Comparison of ENCODE assay signal across 25 cellular contexts in the genomic region with DNA sequence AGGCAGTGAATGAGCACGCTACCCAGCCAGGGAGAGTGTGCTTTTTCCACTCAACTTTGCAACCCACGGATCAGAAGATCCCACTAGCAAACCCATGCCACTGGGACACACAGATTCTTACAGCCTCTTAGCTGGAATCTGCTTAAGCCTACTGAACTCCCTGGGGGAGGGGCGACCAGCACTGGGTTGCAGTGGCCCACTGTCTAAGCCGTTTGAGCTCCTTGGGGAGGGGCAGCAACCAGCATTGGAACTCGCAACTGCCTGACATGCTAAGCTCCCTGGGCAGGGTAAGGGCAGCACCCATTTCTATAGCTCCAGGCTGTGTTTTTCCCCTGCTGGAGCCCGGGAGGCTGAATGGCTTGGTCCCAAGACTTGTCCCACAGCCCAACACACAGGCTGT.
"Had no signal": no experiment of that assay in that cellular context is flagged by ENCODE, and none has a peak within 500 bp of the region (broad histone marks: within the 10 kb centered on the region; RNA-seq: fewer than 3 reads in every experiment).

No MANE protein-coding gene starts in this region.

- H3K27ac Mint-ChIP-seq: activated CD8-positive, alpha-beta T cell treated with anti-CD3 and anti-CD28 coated beads for 36 hours; activated naive CD4-positive, alpha-beta T cell treated with anti-CD3 and anti-CD28 coated beads for 36 hours; activated naive CD4-positive, alpha-beta T cell treated with anti-CD3 and anti-CD28 coated beads, Interleukin-2, amount 50 U/mL, for 24 hours; activated naive CD8-positive, alpha-beta T cell treated with anti-CD3 and anti-CD28 coated beads for 36 hours; activated naive CD8-positive, alpha-beta T cell treated with anti-CD3 and anti-CD28 coated beads, Interleukin-2, amount 50 U/mL, for 24 hours; activated T-helper 1 cell treated with anti-CD3 and anti-CD28 coated beads, Interleukin-12 subunit alpha, Interleukin-12 subunit beta, Interleukin-2, Interleukin-4 antibody, amounts not matched to agents 30 ng/mL and 10 ng/mL and 1 ng/mL, durations not matched to agents 14 hours and 24 hours and 36 hours; activated T-helper 2 cell treated with anti-CD3 and anti-CD28 coated beads, Interferon-gamma antibody, Interleukin-2, Interleukin-4, amounts not matched to agents 10 μg/mL and 5 μg/mL and 100 μg/mL, durations not matched to agents 14 hours and 24 hours and 36 hours; WTC11 had no signal

- ATAC-seq: activated CD8-positive, alpha-beta T cell treated with anti-CD3 and anti-CD28 coated beads for 36 hours; activated naive CD8-positive, alpha-beta T cell treated with anti-CD3 and anti-CD28 coated beads, Interleukin-2, amount 50 U/mL, for 24 hours; body of pancreas; esophagus mucosa; WTC11 had no signal

- H3K4me3 ChIP-seq: adrenal gland, body of pancreas, colonic mucosa had no signal

- H3K4me3 Mint-ChIP-seq: activated CD8-positive, alpha-beta T cell treated with anti-CD3 and anti-CD28 coated beads for 36 hours; activated naive CD4-positive, alpha-beta T cell treated with anti-CD3 and anti-CD28 coated beads for 36 hours; activated naive CD4-positive, alpha-beta T cell treated with anti-CD3 and anti-CD28 coated beads, Interleukin-2, amount 50 U/mL, for 24 hours; activated naive CD8-positive, alpha-beta T cell treated with anti-CD3 and anti-CD28 coated beads for 36 hours; activated naive CD8-positive, alpha-beta T cell treated with anti-CD3 and anti-CD28 coated beads, Interleukin-2, amount 50 U/mL, for 24 hours; activated T-helper 1 cell treated with anti-CD3 and anti-CD28 coated beads, Interleukin-12 subunit alpha, Interleukin-12 subunit beta, Interleukin-2, Interleukin-4 antibody, amounts not matched to agents 30 ng/mL and 10 ng/mL and 1 ng/mL, durations not matched to agents 14 hours and 24 hours and 36 hours; WTC11 had no signal

- DNase-seq: activated CD4-positive, alpha-beta T cell treated with anti-CD3 and anti-CD28 coated beads for 48 hours; activated CD4-positive, alpha-beta T cell treated with anti-CD3 and anti-CD28 coated beads, Interleukin-2, amount 50 U/mL, for 1 hour; activated CD4-positive, alpha-beta T cell treated with anti-CD3 and anti-CD28 coated beads, Interleukin-2, amount 50 U/mL, for 48 hours; activated CD8-positive, alpha-beta memory T cell treated with anti-CD3 and anti-CD28 coated beads for 24 hours; activated CD8-positive, alpha-beta T cell treated with anti-CD3 and anti-CD28 coated beads for 36 hours; activated effector memory CD4-positive, alpha-beta T cell treated with anti-CD3 and anti-CD28 coated beads, Interleukin-2, amount 50 U/mL, for 16 hours; activated naive CD4-positive, alpha-beta T cell treated with anti-CD3 and anti-CD28 coated beads for 36 hours; activated naive CD8-positive, alpha-beta T cell treated with anti-CD3 and anti-CD28 coated beads for 36 hours; activated naive CD8-positive, alpha-beta T cell treated with anti-CD3 and anti-CD28 coated beads, Interleukin-2, amount 50 U/mL, for 24 hours; activated T-cell treated with anti-CD3 and anti-CD28 coated beads, Interleukin-2, amount 50 U/mL, for 48 hours; adrenal gland; amygdala; body of pancreas; central memory CD4-positive, alpha-beta T cell; cerebellar nuclear complex; colonic mucosa; effector CD8-positive, alpha-beta T cell; foreskin fibroblast; head of caudate nucleus; T-helper 2 cell had no signal

- H3K36me3 ChIP-seq: adrenal gland, colonic mucosa had no signal

- H3K9me3 ChIP-seq: adrenal gland, body of pancreas, colonic mucosa had no signal

- H3K27ac ChIP-seq: adrenal gland, body of pancreas, colonic mucosa had no signal

- H3K4me1 ChIP-seq: body of pancreas, colonic mucosa had no signal

- H3K27me3 ChIP-seq: adrenal gland, body of pancreas, colonic mucosa had no signal

- H3K27me3 Mint-ChIP-seq: activated CD8-positive, alpha-beta T cell treated with anti-CD3 and anti-CD28 coated beads for 36 hours; activated naive CD4-positive, alpha-beta T cell treated with anti-CD3 and anti-CD28 coated beads, Interleukin-2, amount 50 U/mL, for 24 hours; activated naive CD8-positive, alpha-beta T cell treated with anti-CD3 and anti-CD28 coated beads for 36 hours; activated naive CD8-positive, alpha-beta T cell treated with anti-CD3 and anti-CD28 coated beads, Interleukin-2, amount 50 U/mL, for 24 hours had no signal

- H3K9me3 Mint-ChIP-seq: activated naive CD4-positive, alpha-beta T cell treated with anti-CD3 and anti-CD28 coated beads, Interleukin-2, amount 50 U/mL, for 24 hours had no signal
